1 cellular context compared by ENCODE assay signal in the genomic region with DNA sequence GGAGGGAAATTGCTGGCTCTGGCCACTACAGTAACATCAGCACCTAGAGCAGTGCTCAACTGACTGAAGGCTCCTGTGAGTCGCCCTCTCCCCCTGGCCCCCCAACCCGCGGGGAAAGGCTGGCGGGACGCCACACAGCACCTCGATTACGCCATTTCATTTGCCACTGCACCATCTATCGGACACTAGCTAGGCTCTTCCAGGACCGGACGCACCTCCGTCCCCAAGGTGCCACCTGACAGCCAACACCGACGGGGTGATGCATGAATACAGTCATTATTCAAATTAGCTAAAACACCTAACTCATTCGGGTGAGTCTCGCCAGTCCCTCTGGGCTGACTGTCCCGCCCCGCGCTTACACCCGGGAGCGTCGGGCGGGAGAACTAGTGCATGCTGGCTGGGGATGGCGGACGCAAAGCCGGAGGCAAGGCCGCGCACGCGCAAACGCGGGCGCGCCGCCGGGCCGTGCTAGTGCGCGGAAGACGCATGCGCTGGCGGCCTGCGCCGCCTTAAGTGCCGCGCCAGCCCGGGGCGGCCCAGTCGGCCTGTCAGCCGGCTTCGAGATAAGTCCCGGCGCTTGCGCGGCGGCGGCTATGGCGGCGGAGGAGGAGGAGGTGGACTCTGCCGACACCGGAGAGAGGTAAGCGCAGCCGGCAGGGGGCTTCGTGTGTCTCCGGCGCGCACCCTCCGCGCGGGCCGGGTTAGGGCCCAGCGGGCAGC.
TF ChIP-seq lines count a peak whose summit lies in the region.

A gene (plus strand): TSS at position 539 of the 720 bp plus-strand sequence. CDS start 55 bp downstream, at position 594.

TF ChIP-seq in A549, 52 proteins besides CTCF, POLR2A, EP300 and RAD21 (continued from another document):
- TF ChIP-seq, protein P1, sequence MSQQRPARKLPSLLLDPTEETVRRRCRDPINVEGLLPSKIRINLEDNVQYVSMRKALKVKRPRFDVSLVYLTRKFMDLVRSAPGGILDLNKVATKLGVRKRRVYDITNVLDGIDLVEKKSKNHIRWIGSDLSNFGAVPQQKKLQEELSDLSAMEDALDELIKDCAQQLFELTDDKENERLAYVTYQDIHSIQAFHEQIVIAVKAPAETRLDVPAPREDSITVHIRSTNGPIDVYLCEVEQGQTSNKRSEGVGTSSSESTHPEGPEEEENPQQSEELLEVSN (IDR thresholded peaks at IDR 0.05; ENCODE audit: borderline replicate concordance, low read depth) = peak; percentile 98
- TF ChIP-seq PHF8 (IDR thresholded peaks at IDR 0.05; ENCODE audit: borderline replicate concordance, low read depth) (peak; percentile 97; the same call in 1 of the 2 replicates), NPAS2 (CRISPR knock-in tag; IDR thresholded peaks at IDR 0.05; ENCODE audit: borderline replicate concordance) (no peak), JUNB (IDR thresholded peaks at IDR 0.05) (no peak)
- TF ChIP-seq, protein P2, sequence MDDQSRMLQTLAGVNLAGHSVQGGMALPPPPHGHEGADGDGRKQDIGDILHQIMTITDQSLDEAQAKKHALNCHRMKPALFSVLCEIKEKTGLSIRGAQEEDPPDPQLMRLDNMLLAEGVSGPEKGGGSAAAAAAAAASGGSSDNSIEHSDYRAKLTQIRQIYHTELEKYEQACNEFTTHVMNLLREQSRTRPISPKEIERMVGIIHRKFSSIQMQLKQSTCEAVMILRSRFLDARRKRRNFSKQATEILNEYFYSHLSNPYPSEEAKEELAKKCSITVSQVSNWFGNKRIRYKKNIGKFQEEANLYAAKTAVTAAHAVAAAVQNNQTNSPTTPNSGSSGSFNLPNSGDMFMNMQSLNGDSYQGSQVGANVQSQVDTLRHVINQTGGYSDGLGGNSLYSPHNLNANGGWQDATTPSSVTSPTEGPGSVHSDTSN (IDR thresholded peaks at IDR 0.05) = peak; percentile 48; the same call in 1 of the 2 replicates
